In genomic region chr4:73446336-73446938, GRCh38 we compare ENCODE assay signal across 8 cellular contexts. TPM values are rescaled to one million over a fixed set of nuclear protein-coding genes. Genes with fewer than 3 reads are reported as not detected.
DNase-seq lines count a peak whose midpoint lies in the region; ATAC-seq and TF ChIP-seq lines count a peak whose summit lies in the region.

No MANE protein-coding gene starts in this region.

- TF ChIP-seq CTCF in CD14-positive monocyte (IDR thresholded peaks at IDR 0.05), result peak; percentile 71
- TF ChIP-seq CTCF in stomach (IDR thresholded peaks at IDR 0.05), result peak in 5 of 7 experiments; percentile 42 to 81 (median 71)

- TF ChIP-seq POLR2A in GM18505 (IDR thresholded peaks at IDR 0.05; ENCODE audit: borderline replicate concordance, extremely low read depth, insufficient read depth, insufficient read length) (no peak), stomach (IDR thresholded peaks at IDR 0.05) (no peak)

- no peaks in the 10 kb centered on the region for H3K36me3 Mint-ChIP-seq in CD14-positive monocyte
- no peaks in the 10 kb centered on the region for H3K36me3 Mint-ChIP-seq in T-helper 17 cell (ENCODE audit: low read depth)

- DNase-seq in CD14-positive monocyte (ENCODE audit: low spot score) (no peak), NCI-H1092 (lab: John Stamatoyannopoulos, UW) (peak; percentile 34), T-helper 17 cell (no peak), globus pallidus (ENCODE audit: low spot score) (peak; percentile 47), stomach (no peak)
- no peak for DNase-seq in stimulated activated CD4-positive, alpha-beta T cell treated with anti-CD3 and anti-CD28 coated beads, Interleukin-2, amount 100 ng/mL, for 48 hours

- no peaks in the 10 kb centered on the region for H3K9me3 Mint-ChIP-seq in CD14-positive monocyte

- H3K9me3 ChIP-seq in T-helper 17 cell (ENCODE audit: control insufficient read depth, low read length, poor library complexity, severe bottlenecking) (no peaks in the 10 kb centered on the region), stomach (no peaks in the 10 kb centered on the region)

- WGBS in stomach, 5 donors, result 5 to 15% (median 10%) methylated on average over 4 of the region's 4 CpGs

- intact Hi-C loops in CD14-positive monocyte (cut with micrococcal nuclease), result no loop called here
- intact Hi-C loops in stomach (cut with DNase I; ENCODE audit: low total_unique reads), result no loop called here

- no peaks in the 10 kb centered on the region for H3K36me3 ChIP-seq in stomach

- H3K4me3 Mint-ChIP-seq in CD14-positive monocyte, result no peak overlapping the region
- H3K4me3 Mint-ChIP-seq in T-helper 17 cell, result no peak overlapping the region

- H3K4me1 Mint-ChIP-seq in CD14-positive monocyte (no peaks in the 10 kb centered on the region), T-helper 17 cell (no peaks in the 10 kb centered on the region)

- H3K27me3 ChIP-seq in stomach, result no peaks in the 10 kb centered on the region

- TF ChIP-seq EP300 in stomach (IDR thresholded peaks at IDR 0.05), result no peak

- no peak overlapping the region for H3K27ac ChIP-seq in stomach

- no peak overlapping the region for H3K27ac Mint-ChIP-seq in CD14-positive monocyte
- H3K27ac Mint-ChIP-seq in T-helper 17 cell, result no peak overlapping the region

- peak; percentile 99 for ATAC-seq in GM18505 (IDR thresholded peaks at IDR 0.05; ENCODE audit: unreplicated experiment)
- ATAC-seq in HG02759 (IDR thresholded peaks at IDR 0.05; ENCODE audit: unreplicated experiment), result peak; percentile 99
- peak; percentile 86 for ATAC-seq in T-helper 17 cell

- no peaks in the 10 kb centered on the region for H3K4me1 ChIP-seq in stomach

- no peak overlapping the region for H3K4me3 ChIP-seq in stomach

- H3K27me3 Mint-ChIP-seq in CD14-positive monocyte (ENCODE audit: low read depth in 3 of 3), result peaks cover 0 to 6% (median 1%) of the 10 kb centered on the region in 3 donors
- H3K27me3 Mint-ChIP-seq in T-helper 17 cell, result peaks cover 41% of the 10 kb centered on the region

RNA-seq across cellular contexts. Expression of gene AFP, which starts 10.4 kb away (rescaled TPM):
- polyA plus RNA-seq in CD14-positive monocyte (not detected), stomach (not detected)
- total RNA-seq in T-helper 17 cell (not detected), stomach (1 to 10 TPM in 1 of 5 donors, not detected in 4; 2.6 TPM)

RNA-seq across cellular contexts. Expression of gene AFM, which starts 35.1 kb away (rescaled TPM):
- polyA plus RNA-seq in CD14-positive monocyte, result not detected
- not detected for total RNA-seq in T-helper 17 cell
- total RNA-seq in stomach, result 1 to 10 TPM in 1 of 5 donors, not detected in 4; 1.8 TPM
- polyA plus RNA-seq in stomach, result under 1 TPM in 2 of 3 donors, not detected in 1; 0.05 to 0.81 TPM

RNA-seq across cellular contexts. Expression of gene ALB, which starts 42.4 kb away (rescaled TPM):
- not detected for polyA plus RNA-seq in CD14-positive monocyte
- total RNA-seq in T-helper 17 cell, result not detected
- 100 to 1,000 TPM in 1 of 5 donors, not detected in 4; 101 TPM for total RNA-seq in stomach
- 1 to 10 TPM in 2 of 3 donors, under 1 TPM in 1; 0.48 to 4.7 (median 1.2) TPM for polyA plus RNA-seq in stomach

Comparison
In these comparisons a context has a peak if more than half of its experiments do, and no peak if none do; other contexts are left out.
1. DNase-seq: peak in NCI-H1092 (single experiment) and globus pallidus (single experiment); none in CD14-positive monocyte (single experiment), T-helper 17 cell (0 of 3), stomach (single experiment) and stimulated activated CD4-positive, alpha-beta T cell treated with anti-CD3 and anti-CD28 coated beads, Interleukin-2, amount 100 ng/mL, for 48 hours (0 of 2).
2. Peak in every context shown above with its lines, with median percentiles within 50 percentile points of each other: ATAC-seq.